8 cellular contexts compared by ENCODE assay signal in genomic region chr7:128108641-128109423, GRCh38.
DNase-seq lines count a peak whose midpoint lies in the region; ATAC-seq and TF ChIP-seq lines count a peak whose summit lies in the region.

No MANE protein-coding gene starts in this region.

- POLR2A ChIA-PET in GM10248 (lab: Yijun Ruan, JAX): no interaction called here

- peaks cover under 1% of the 10 kb centered on the region for H3K27me3 Mint-ChIP-seq in activated T-helper 17 cell treated with anti-CD3 and anti-CD28 coated beads, Interleukin-2, amount 50 U/mL, for 72 hours

- H3K27ac ChIP-seq in body of pancreas: no peak overlapping the region
- H3K27ac ChIP-seq in adrenal gland: no peak overlapping the region

- no peak overlapping the region for H3K4me3 ChIP-seq in body of pancreas
- no peak overlapping the region for H3K4me3 ChIP-seq in adrenal gland

- H3K9me3 Mint-ChIP-seq in activated T-helper 17 cell treated with anti-CD3 and anti-CD28 coated beads, Interleukin-2, amount 50 U/mL, for 72 hours: no peaks in the 10 kb centered on the region

- H3K27ac Mint-ChIP-seq in activated T-helper 17 cell treated with anti-CD3 and anti-CD28 coated beads, Interleukin-2, amount 50 U/mL, for 72 hours: peak overlapping the region; percentile 52

- H3K4me1 ChIP-seq in body of pancreas (peaks cover 7% of the 10 kb centered on the region), adrenal gland (replicated peaks in 1 of 2) (peaks cover 0 to 5% of the 10 kb centered on the region in 2 donors)

- H3K36me3 Mint-ChIP-seq in activated T-helper 17 cell treated with anti-CD3 and anti-CD28 coated beads, Interleukin-2, amount 50 U/mL, for 72 hours (ENCODE audit: low read depth): no peaks in the 10 kb centered on the region

- ATAC-seq in GM19467 (IDR thresholded peaks at IDR 0.05; ENCODE audit: unreplicated experiment) (peak; percentile 83), HG03442 (IDR thresholded peaks at IDR 0.05; ENCODE audit: unreplicated experiment) (peak; percentile 88), body of pancreas (no peak)
- peak; percentile 76 for ATAC-seq in activated T-helper 17 cell treated with anti-CD3 and anti-CD28 coated beads, Interleukin-2, amount 50 U/mL, for 72 hours (replicated peaks)

- no peaks in the 10 kb centered on the region for H3K36me3 ChIP-seq in body of pancreas (replicated peaks in 1 of 2; ENCODE audit: insufficient read depth in 1 of 2, low read depth in 2 of 2)
- no peaks in the 10 kb centered on the region for H3K36me3 ChIP-seq in adrenal gland (replicated peaks in 1 of 2)

- H3K9me3 ChIP-seq in body of pancreas (no peaks in the 10 kb centered on the region), adrenal gland (replicated peaks in 1 of 3) (no peaks in the 10 kb centered on the region)

- intact Hi-C loops in body of pancreas (cut with DNase I) (no loop called here), adrenal gland (cut with DNase I) (no loop called here)

- peaks cover 37% of the 10 kb centered on the region for H3K4me1 Mint-ChIP-seq in activated T-helper 17 cell treated with anti-CD3 and anti-CD28 coated beads, Interleukin-2, amount 50 U/mL, for 72 hours

- H3K4me3 Mint-ChIP-seq in activated T-helper 17 cell treated with anti-CD3 and anti-CD28 coated beads, Interleukin-2, amount 50 U/mL, for 72 hours: peak overlapping the region; percentile 49

- TF ChIP-seq CTCF in GM10248 (IDR thresholded peaks at IDR 0.05; ENCODE audit: control extremely low read depth, extremely low read depth, low read depth, missing control alignments) (no peak), body of pancreas (IDR thresholded peaks at IDR 0.05) (no peak), adrenal gland (IDR thresholded peaks at IDR 0.05) (no peak)

- DNase-seq in GM10248 (ENCODE audit: extremely low spot score) (peak; percentile 83), NCI-H1105 (lab: John Stamatoyannopoulos, UW) (no peak), body of pancreas (no peak), adrenal gland (no peak)
- no peak for DNase-seq in effector CD4-positive, alpha-beta T cell

- CTCF ChIA-PET in GM10248 (lab: Yijun Ruan, JAX): interaction anchor here (0.8 to 3.7 kb wide), 7 partner anchors 9 to 238 kb away, joined by 3 to 21 read pairs (median 3); no protein-coding TSS in a partner anchor

- WGBS in body of pancreas, 2 donors: 48 to 51% methylated on average over 11 of the region's 11 CpGs
- WGBS in adrenal gland, 4 donors: 48 to 64% (median 61%) methylated on average over 11 of the region's 11 CpGs

- H3K27me3 ChIP-seq in body of pancreas (no peaks in the 10 kb centered on the region), adrenal gland (no peaks in the 10 kb centered on the region)

- TF ChIP-seq POLR2A in body of pancreas (IDR thresholded peaks at IDR 0.05): no peak
- no peak for TF ChIP-seq POLR2A in adrenal gland (IDR thresholded peaks at IDR 0.05)
